ENCODE assay signal across 31 cellular contexts in genomic region chr6:113052513-113052912, GRCh38.
"Had no signal": no experiment of that assay in that cellular context is flagged by ENCODE, and none has a peak within 500 bp of the region (broad histone marks: within the 10 kb centered on the region; RNA-seq: fewer than 3 reads in every experiment).

No MANE protein-coding gene starts in this region.

- H3K9me3 Mint-ChIP-seq: activated naive CD8-positive, alpha-beta T cell treated with anti-CD3 and anti-CD28 coated beads, Interleukin-2, amount 10 ng/mL, durations not matched to agents 7 days and 5 days; T-helper 1 cell treated with Interleukin-12 subunit alpha and Interleukin-12 subunit beta and Interleukin-4 antibody, amounts not matched to agents 30 μg/mL and 1 μg/mL, for 36 hours had no signal

- H3K4me3 ChIP-seq: ascending aorta, cardiac muscle cell, coronary artery, heart left ventricle, left lung, ovary, prostate gland, stomach, thyroid gland, upper lobe of right lung had no signal

- H3K27ac Mint-ChIP-seq: activated naive CD4-positive, alpha-beta T cell treated with anti-CD3 and anti-CD28 coated beads, Interleukin-2, amount 10 ng/mL, durations not matched to agents 7 days and 5 days; activated naive CD8-positive, alpha-beta T cell treated with anti-CD3 and anti-CD28 coated beads, Interleukin-2, amount 10 ng/mL, durations not matched to agents 7 days and 5 days; brain; immature natural killer cell; stimulated activated naive B cell treated with anti-CD40 and anti-IgM and Interleukin-4, amounts not matched to agents 10 μg/mL and 1 μg/mL and 100 μg/mL, for 72 hours; T-helper 1 cell treated with Interleukin-12 subunit alpha and Interleukin-12 subunit beta and Interleukin-4 antibody, amounts not matched to agents 30 μg/mL and 1 μg/mL, for 36 hours had no signal

- H3K36me3 ChIP-seq: ascending aorta, cardiac muscle cell, heart left ventricle, left lung, ovary, prostate gland, stomach, thyroid gland, upper lobe of right lung had no signal

- H3K4me3 Mint-ChIP-seq: activated naive CD4-positive, alpha-beta T cell treated with anti-CD3 and anti-CD28 coated beads, Interleukin-2, amount 10 ng/mL, durations not matched to agents 7 days and 5 days; activated naive CD8-positive, alpha-beta T cell treated with anti-CD3 and anti-CD28 coated beads, Interleukin-2, amount 10 ng/mL, durations not matched to agents 7 days and 5 days; brain; immature natural killer cell; stimulated activated naive B cell treated with anti-CD40 and anti-IgM and Interleukin-4, amounts not matched to agents 10 μg/mL and 1 μg/mL and 100 μg/mL, for 72 hours; T-helper 1 cell treated with Interleukin-12 subunit alpha and Interleukin-12 subunit beta and Interleukin-4 antibody, amounts not matched to agents 30 μg/mL and 1 μg/mL, for 36 hours had no signal

- H3K9me3 ChIP-seq: ascending aorta, ovary, prostate gland, stomach, thyroid gland, upper lobe of right lung had no signal

- ATAC-seq: foreskin keratinocyte; left lung; sciatic nerve; stimulated activated naive B cell treated with anti-CD40 and anti-IgM and Interleukin-4, amounts not matched to agents 10 μg/mL and 1 μg/mL and 100 μg/mL, for 72 hours; upper lobe of right lung had no signal

- DNase-seq: activated CD4-positive, alpha-beta T cell treated with anti-CD3 and anti-CD28 coated beads for 4 hours; activated CD4-positive, alpha-beta T cell treated with anti-CD3 and anti-CD28 coated beads, Interleukin-2, amount 50 U/mL, for 4 hours; activated CD8-positive, alpha-beta memory T cell treated with anti-CD3 and anti-CD28 coated beads for 24 hours; activated effector memory CD4-positive, alpha-beta T cell treated with Interleukin-2 at 50 U/mL for 16 hours; activated naive CD4-positive, alpha-beta T cell treated with anti-CD3 and anti-CD28 coated beads, Interleukin-2, amount 10 ng/mL, durations not matched to agents 7 days and 5 days; activated naive CD8-positive, alpha-beta T cell treated with anti-CD3 and anti-CD28 coated beads, Interleukin-2, amount 10 ng/mL, durations not matched to agents 7 days and 5 days; foreskin keratinocyte; heart left ventricle; hypothalamus; immature natural killer cell; kidney glomerular epithelial cell; left lung; ovary; retina; stimulated activated CD4-positive, alpha-beta T cell treated with anti-CD3 and anti-CD28 coated beads, Interleukin-15, amount 100 ng/mL, for 24 hours; stimulated activated CD4-positive, alpha-beta T cell treated with anti-CD3 and anti-CD28 coated beads, Interleukin-2, amount 100 ng/mL, for 24 hours; stimulated activated naive B cell treated with anti-CD40 and anti-IgM and Interleukin-4, amounts not matched to agents 10 μg/mL and 1 μg/mL and 100 μg/mL, for 72 hours; stomach; SW 1271; T-helper 9 cell; thyroid gland; upper lobe of right lung had no signal

- FAIRE-seq: endothelial cell of umbilical vein had no signal

- H3K4me1 ChIP-seq: ascending aorta, left lung, prostate gland, stomach, upper lobe of right lung had no signal

- H3K36me3 Mint-ChIP-seq: activated naive CD4-positive, alpha-beta T cell treated with anti-CD3 and anti-CD28 coated beads, Interleukin-2, amount 10 ng/mL, durations not matched to agents 7 days and 5 days; activated naive CD8-positive, alpha-beta T cell treated with anti-CD3 and anti-CD28 coated beads, Interleukin-2, amount 10 ng/mL, durations not matched to agents 7 days and 5 days; brain; immature natural killer cell; stimulated activated naive B cell treated with anti-CD40 and anti-IgM and Interleukin-4, amounts not matched to agents 10 μg/mL and 1 μg/mL and 100 μg/mL, for 72 hours had no signal

- H3K27ac ChIP-seq: ascending aorta, cardiac muscle cell, coronary artery, foreskin keratinocyte, left lung, ovary, prostate gland, stomach, thyroid gland, upper lobe of right lung, VCaP had no signal

- H3K4me1 Mint-ChIP-seq: activated naive CD4-positive, alpha-beta T cell treated with anti-CD3 and anti-CD28 coated beads, Interleukin-2, amount 10 ng/mL, durations not matched to agents 7 days and 5 days; activated naive CD8-positive, alpha-beta T cell treated with anti-CD3 and anti-CD28 coated beads, Interleukin-2, amount 10 ng/mL, durations not matched to agents 7 days and 5 days; immature natural killer cell; stimulated activated naive B cell treated with anti-CD40 and anti-IgM and Interleukin-4, amounts not matched to agents 10 μg/mL and 1 μg/mL and 100 μg/mL, for 72 hours had no signal

- H3K27me3 Mint-ChIP-seq: activated naive CD4-positive, alpha-beta T cell treated with anti-CD3 and anti-CD28 coated beads, Interleukin-2, amount 10 ng/mL, durations not matched to agents 7 days and 5 days; activated naive CD8-positive, alpha-beta T cell treated with anti-CD3 and anti-CD28 coated beads, Interleukin-2, amount 10 ng/mL, durations not matched to agents 7 days and 5 days; brain; stimulated activated naive B cell treated with anti-CD40 and anti-IgM and Interleukin-4, amounts not matched to agents 10 μg/mL and 1 μg/mL and 100 μg/mL, for 72 hours had no signal

- H3K27me3 ChIP-seq: ascending aorta, cardiac muscle cell, foreskin keratinocyte, heart left ventricle, left lung, ovary, stomach, thyroid gland, upper lobe of right lung had no signal
